Comparison of ENCODE assay signal across 8 cellular contexts in the genomic region with DNA sequence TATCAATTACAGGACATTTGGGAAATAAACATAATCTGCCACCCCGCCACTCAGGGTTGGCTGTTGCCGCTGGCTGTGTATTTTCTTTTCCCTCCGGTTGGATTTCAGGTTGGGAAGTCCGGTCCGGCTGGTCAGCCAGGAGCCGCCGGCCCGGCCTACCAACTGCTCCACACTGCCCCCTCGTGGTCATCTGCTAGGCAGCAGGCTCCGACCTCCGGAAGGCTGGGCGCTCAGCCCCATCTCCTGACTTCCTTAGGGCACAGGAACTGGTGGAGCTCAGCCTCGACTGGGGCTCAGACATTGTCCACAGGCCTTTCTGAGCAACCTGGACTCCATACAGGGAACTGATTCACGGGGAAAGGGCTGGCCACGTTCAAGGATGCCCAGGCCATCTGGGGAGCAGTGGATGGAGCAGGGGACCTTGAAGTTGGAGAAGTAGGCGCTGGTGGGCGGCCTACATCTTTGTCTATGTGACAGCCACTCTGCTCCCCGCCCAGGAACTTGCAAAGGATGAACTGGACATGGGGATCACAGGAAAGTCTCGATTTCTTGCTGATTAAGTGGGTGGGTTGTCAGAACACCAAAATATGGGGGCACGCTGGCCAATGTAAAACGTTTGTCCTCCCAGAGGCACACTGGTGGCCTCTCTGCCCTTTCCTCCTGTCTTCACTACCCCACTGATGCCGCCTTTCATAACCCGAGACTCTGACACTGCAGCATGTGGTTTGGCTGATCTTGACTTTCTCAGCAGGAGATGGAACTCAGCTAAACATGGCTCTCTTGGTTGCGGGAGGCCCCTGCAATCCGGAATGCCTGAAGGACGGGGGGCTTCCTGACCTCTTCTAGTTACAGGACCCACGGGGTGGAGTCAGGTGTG. TPM values are rescaled to one million over a fixed set of nuclear protein-coding genes. Genes with fewer than 3 reads are reported as not detected.
DNase-seq lines count a peak whose midpoint lies in the region; ATAC-seq and TF ChIP-seq lines count a peak whose summit lies in the region.

No MANE protein-coding gene starts in this region.

- POLR2A ChIA-PET in activated naive CD8-positive, alpha-beta T cell treated with anti-CD3 and anti-CD28 coated beads, Interleukin-2, amount 10 ng/mL, durations not matched to agents 7 days and 5 days (lab: Charles Lee), result no interaction called here

- no peaks in the 10 kb centered on the region for H3K9me3 ChIP-seq in SU-DHL-6 (ENCODE audit: insufficient read depth, low read length)
- H3K9me3 ChIP-seq in uterus, result no peaks in the 10 kb centered on the region

- DNase-seq in COR-L47 (lab: John Stamatoyannopoulos, UW) (peak; percentile 22), HS-5 (ENCODE audit: low read depth) (peak; percentile 47), Right ventricle myocardium superior (peak; percentile 89), posterior vena cava (ENCODE audit: low spot score) (peak; percentile 95), uterus (peak; percentile 79 to 88)
- peak; percentile 78 for DNase-seq in activated naive CD8-positive, alpha-beta T cell treated with anti-CD3 and anti-CD28 coated beads, Interleukin-2, amount 10 ng/mL, durations not matched to agents 7 days and 5 days

- peak overlapping the region; percentile 37 for H3K4me2 ChIP-seq in SU-DHL-6 (ENCODE audit: low read depth, low read length, poor library complexity, severe bottlenecking)

- no peaks in the 10 kb centered on the region for H4K20me1 ChIP-seq in SU-DHL-6 (ENCODE audit: low read depth, low read length)

- no peaks in the 10 kb centered on the region for H3K9me2 ChIP-seq in SU-DHL-6 (replicated peaks; ENCODE audit: insufficient read depth, low read length)

- H3K36me3 ChIP-seq in SU-DHL-6 (ENCODE audit: low read length) (no peaks in the 10 kb centered on the region), uterus (no peaks in the 10 kb centered on the region)

- H3K27ac Mint-ChIP-seq in activated naive CD8-positive, alpha-beta T cell treated with anti-CD3 and anti-CD28 coated beads, Interleukin-2, amount 10 ng/mL, durations not matched to agents 7 days and 5 days, result no peak overlapping the region

- H3K79me2 ChIP-seq in SU-DHL-6 (ENCODE audit: insufficient read depth, low read length), result no peaks in the 10 kb centered on the region

- no peaks in the 10 kb centered on the region for H3K4me1 ChIP-seq in uterus

- intact Hi-C loops in Right ventricle myocardium superior (cut with DNase I) (loop anchor here (5.0 to 10.0 kb wide), 2 partner anchors 404 to 471 kb away; no protein-coding TSS in a partner anchor), posterior vena cava (cut with DNase I) (loop anchor here (10.0 kb wide), 4 partner anchors 194 to 904 kb away; a partner anchor contains a TSS), uterus (cut with DNase I; ENCODE audit: low total_unique reads) (loop anchor here (10.0 kb wide), 1 partner anchor 184 kb away; no protein-coding TSS in a partner anchor)

- H3K4me3 ChIP-seq in SU-DHL-6 (ENCODE audit: insufficient read depth, low read length, poor library complexity, severe bottlenecking), result no peak overlapping the region
- no peak overlapping the region for H3K4me3 ChIP-seq in uterus

- H3K9ac ChIP-seq in SU-DHL-6 (ENCODE audit: low read length), result no peak overlapping the region

- ATAC-seq in GM19468 (IDR thresholded peaks at IDR 0.05; ENCODE audit: extremely low read depth, unreplicated experiment) (peak; percentile 63), Right ventricle myocardium superior (ENCODE audit: poor library complexity) (peak; percentile 94)
- peak; percentile 67 for ATAC-seq in activated naive CD8-positive, alpha-beta T cell treated with anti-CD3 and anti-CD28 coated beads, Interleukin-2, amount 10 ng/mL, durations not matched to agents 7 days and 5 days (ENCODE audit: low read depth)

- peaks cover 18% of the 10 kb centered on the region for H3K27me3 Mint-ChIP-seq in activated naive CD8-positive, alpha-beta T cell treated with anti-CD3 and anti-CD28 coated beads, Interleukin-2, amount 10 ng/mL, durations not matched to agents 7 days and 5 days

- H3K9me3 Mint-ChIP-seq in activated naive CD8-positive, alpha-beta T cell treated with anti-CD3 and anti-CD28 coated beads, Interleukin-2, amount 10 ng/mL, durations not matched to agents 7 days and 5 days, result no peaks in the 10 kb centered on the region

- H2AFZ ChIP-seq in SU-DHL-6 (ENCODE audit: low read depth, low read length, severe bottlenecking), result no peak overlapping the region

- H3K4me1 Mint-ChIP-seq in activated naive CD8-positive, alpha-beta T cell treated with anti-CD3 and anti-CD28 coated beads, Interleukin-2, amount 10 ng/mL, durations not matched to agents 7 days and 5 days, result peaks cover 4% of the 10 kb centered on the region

- no peak for TF ChIP-seq POLR2A in uterus (IDR thresholded peaks at IDR 0.05)

- H3K27ac ChIP-seq in SU-DHL-6 (ENCODE audit: low read depth, low read length) (no peak overlapping the region), uterus (no peak overlapping the region)

- H3K4me3 Mint-ChIP-seq in activated naive CD8-positive, alpha-beta T cell treated with anti-CD3 and anti-CD28 coated beads, Interleukin-2, amount 10 ng/mL, durations not matched to agents 7 days and 5 days, result peak overlapping the region; percentile 58

- peak; percentile 94 for TF ChIP-seq CTCF in SU-DHL-6 (IDR thresholded peaks at IDR 0.05; ENCODE audit: insufficient read depth, low read length, poor library complexity, severe bottlenecking)
- TF ChIP-seq CTCF in uterus (IDR thresholded peaks at IDR 0.05), result peak; percentile 82 to 99 (median 96)

- H3F3A ChIP-seq in SU-DHL-6 (ENCODE audit: insufficient read depth), result no peaks in the 10 kb centered on the region

- H3K27me3 ChIP-seq in SU-DHL-6 (ENCODE audit: low read length), result no peaks in the 10 kb centered on the region
- no peaks in the 10 kb centered on the region for H3K27me3 ChIP-seq in uterus

- H3K36me3 Mint-ChIP-seq in activated naive CD8-positive, alpha-beta T cell treated with anti-CD3 and anti-CD28 coated beads, Interleukin-2, amount 10 ng/mL, durations not matched to agents 7 days and 5 days, result no peaks in the 10 kb centered on the region

RNA-seq across cellular contexts. Expression of a gene that starts 43.7 kb away (rescaled TPM):
- not detected for total RNA-seq in activated naive CD8-positive, alpha-beta T cell treated with anti-CD3 and anti-CD28 coated beads, Interleukin-2, amount 10 ng/mL, durations not matched to agents 7 days and 5 days
- total RNA-seq in Right ventricle myocardium superior (not detected), posterior vena cava (under 1 TPM in 1 of 2 donors, not detected in 1; 1.00 TPM), uterus (10 to 100 TPM in 2 of 4 donors, 1 to 10 TPM in 2; 2.0 to 32.4 (median 9.7) TPM)

Comparison
In these comparisons a context has a peak if more than half of its experiments do, and no peak if none do; other contexts are left out.
1. DNase-seq: peak in every context shown above with its lines; median percentile 95 in posterior vena cava; 89 in Right ventricle myocardium superior; 84 in uterus; 78 in activated naive CD8-positive, alpha-beta T cell treated with anti-CD3 and anti-CD28 coated beads, Interleukin-2, amount 10 ng/mL, durations not matched to agents 7 days and 5 days; 47 in HS-5; 22 in COR-L47.